In the genomic region with DNA sequence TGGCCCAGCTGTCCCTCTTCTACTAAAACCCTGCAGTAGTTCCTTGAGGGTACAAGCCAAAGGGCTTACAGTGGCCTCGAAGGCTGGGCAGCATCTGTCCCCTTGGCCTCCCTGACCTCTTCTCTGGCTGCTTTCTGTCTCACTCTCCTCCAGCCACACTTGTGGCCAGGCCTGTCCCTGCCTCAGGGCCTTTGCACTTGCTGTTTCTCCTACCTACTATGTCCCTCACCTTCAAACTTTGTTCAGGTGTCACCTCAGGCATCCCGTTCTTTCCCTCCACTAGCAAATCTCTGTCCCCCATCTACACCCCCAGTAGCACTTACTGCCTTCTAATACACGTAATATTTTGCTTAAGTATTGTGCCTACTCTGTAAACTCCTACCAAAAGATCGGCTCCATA, we compare ENCODE assay signal across 1 cellular context.
TF ChIP-seq lines count a peak whose summit lies in the region.

No MANE protein-coding gene starts in this region.

TF ChIP-seq in H1, 55 proteins besides CTCF, POLR2A, EP300 and RAD21:
- peak; percentile 82; the same call in 1 of the 2 replicates for TF ChIP-seq KDM1A (IDR thresholded peaks at IDR 0.05; ENCODE audit: borderline replicate concordance, low read length)
- no peak for TF ChIP-seq SIX5 (IDR thresholded peaks at IDR 0.05; ENCODE audit: low read depth, low read length)
- TF ChIP-seq CEBPB (IDR thresholded peaks at IDR 0.05; ENCODE audit: low read depth, low read length): no peak
